ENCODE assay signal across 21 cellular contexts in genomic region chr6:163525926-163526325, GRCh38.
DNase-seq lines count a peak whose midpoint lies in the region; ATAC-seq and TF ChIP-seq lines count a peak whose summit lies in the region.
"Had no signal": no experiment of that assay in that cellular context is flagged by ENCODE, and none has a peak within 500 bp of the region (broad histone marks: within the 10 kb centered on the region; RNA-seq: fewer than 3 reads in every experiment).

No MANE protein-coding gene starts in this region.

- TF ChIP-seq POLR2A in gastrocnemius medialis (IDR thresholded peaks at IDR 0.05), result no peak

- intact Hi-C loops in gastrocnemius medialis (cut with DNase I; ENCODE audit: low total_unique reads), result no loop called here

- in situ Hi-C loops in gastrocnemius medialis (cut with MboI; ENCODE audit: low sequenced_read_pairs in 4 of 4), result no loop called here

- ATAC-seq in gastrocnemius medialis (no peak), HG02870 (IDR thresholded peaks at IDR 0.05; ENCODE audit: unreplicated experiment) (no peak)
- ATAC-seq: activated CD4-positive, alpha-beta T cell treated with anti-CD3 and anti-CD28 coated beads for 36 hours; activated T-helper 17 cell treated with anti-CD3 and anti-CD28 coated beads, Interleukin-2, amount 50 U/mL, for 72 hours; CD8-positive, alpha-beta T cell had no signal

- peak; percentile 51 for DNase-seq in HCEC 1CT
- peak; percentile 24 for DNase-seq in amniotic epithelial cell (ENCODE audit: low read depth)
- peak; percentile 4 for DNase-seq in hepatic stellate cell (ENCODE audit: low spot score)
- no peak for DNase-seq in gastrocnemius medialis
- no peak for DNase-seq in NCI-H187 treated with DMSO at 0.1 percent for 48 hours (lab: John Stamatoyannopoulos, UW)
- no peak for DNase-seq in NCI-H1930 (lab: John Stamatoyannopoulos, UW)
- DNase-seq: activated CD4-positive, alpha-beta T cell treated with anti-CD3 and anti-CD28 coated beads for 36 hours; CD8-positive, alpha-beta T cell; colonic mucosa; DMS153; foreskin melanocyte; H7; kidney; naive B cell; NCI-H1105 treated with DMSO at 0.1 percent for 48 hours; NCI-H2107; NCI-H524 treated with DMSO at 0.1 percent for 48 hours; SW 1271; transverse colon had no signal

- no peaks in the 10 kb centered on the region for H3K27me3 ChIP-seq in gastrocnemius medialis
- H3K27me3 ChIP-seq: colonic mucosa, transverse colon had no signal

- TF ChIP-seq CTCF in gastrocnemius medialis (IDR thresholded peaks at IDR 0.05 in 4 of 5, conservative IDR thresholded peaks at IDR 0.05 in 1 of 5), result no peak

- no peak overlapping the region for H3K4me3 ChIP-seq in gastrocnemius medialis
- H3K4me3 ChIP-seq: colonic mucosa, transverse colon had no signal

- no peaks in the 10 kb centered on the region for H3K9me3 ChIP-seq in gastrocnemius medialis
- H3K9me3 ChIP-seq: colonic mucosa, transverse colon had no signal

- H3K4me1 ChIP-seq in gastrocnemius medialis, result peaks cover 89% of the 10 kb centered on the region in 2 donors

- no peaks in the 10 kb centered on the region for H3K36me3 ChIP-seq in gastrocnemius medialis
- H3K36me3 ChIP-seq: colonic mucosa, transverse colon had no signal

- peak overlapping the region; percentile 75 to 85 (median 82) for H3K27ac ChIP-seq in gastrocnemius medialis
- H3K27ac ChIP-seq: colonic mucosa, transverse colon had no signal

Comparison
In these comparisons a context has a peak if more than half of its experiments do, and no peak if none do; other contexts are left out.
1. DNase-seq: peak in HCEC 1CT (single experiment), amniotic epithelial cell (single experiment) and hepatic stellate cell (single experiment); none in gastrocnemius medialis (0 of 2), NCI-H187 treated with DMSO at 0.1 percent for 48 hours (single experiment) and NCI-H1930 (0 of 2).